ENCODE assay signal across 22 cellular contexts in the genomic region with DNA sequence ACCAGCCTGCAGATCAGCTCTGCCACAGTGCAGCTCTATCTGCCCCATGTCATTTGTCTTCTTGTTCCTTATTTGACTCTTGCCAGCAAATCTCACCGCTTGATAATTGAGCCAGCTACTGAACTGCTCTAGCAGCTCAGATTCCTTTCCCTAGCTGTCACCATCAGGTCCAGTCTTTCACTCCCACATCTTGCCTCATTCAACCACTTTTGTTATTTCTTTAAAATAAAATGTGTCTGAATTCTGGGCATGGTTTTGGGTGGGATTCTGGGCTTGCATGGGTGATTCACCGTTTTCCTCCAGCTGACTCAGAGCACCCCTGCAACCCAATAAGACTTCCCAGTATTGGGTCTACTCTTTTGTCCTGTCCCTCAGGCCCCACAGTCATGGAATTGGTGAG.
A peak's percentile ranks its signal among the peaks of the same experiment; 100 is the strongest.
DNase-seq lines count a peak whose midpoint lies in the region; TF ChIP-seq lines count a peak whose summit lies in the region.
"Had no signal": no experiment of that assay in that cellular context is flagged by ENCODE, and none has a peak within 500 bp of the region (broad histone marks: within the 10 kb centered on the region; RNA-seq: fewer than 3 reads in every experiment).

No MANE protein-coding gene starts in this region.

- no peak overlapping the region for H3K4me3 ChIP-seq in mammary epithelial cell (replicated peaks in 1 of 3; ENCODE audit: insufficient read depth in 1 of 3, low read depth in 2 of 3, low read length in 3 of 3)
- no peak overlapping the region for H3K4me3 ChIP-seq in breast epithelium
- no peak overlapping the region for H3K4me3 ChIP-seq in astrocyte of the spinal cord (ENCODE audit: low read depth, low read length)
- no peak overlapping the region for H3K4me3 ChIP-seq in trophoblast cell (ENCODE audit: low read depth, low read length)
- H3K4me3 ChIP-seq in HAP-1 = no peak overlapping the region
- H3K4me3 ChIP-seq: BLaER1, MG63, SJCRH30 had no signal

- H3K27me3 ChIP-seq in mammary epithelial cell (ENCODE audit: insufficient read depth, low read length) = no peaks in the 10 kb centered on the region
- H3K27me3 ChIP-seq in breast epithelium = no peaks in the 10 kb centered on the region
- no peaks in the 10 kb centered on the region for H3K27me3 ChIP-seq in trophoblast cell (ENCODE audit: insufficient read depth, low read length)
- no peaks in the 10 kb centered on the region for H3K27me3 ChIP-seq in HAP-1 (ENCODE audit: low read depth)
- H3K27me3 ChIP-seq: BLaER1, MG63 had no signal

- H4K20me1 ChIP-seq in mammary epithelial cell (ENCODE audit: insufficient read depth, low read length) = no peaks in the 10 kb centered on the region
- H4K20me1 ChIP-seq: BLaER1 had no signal

- intact Hi-C loops in mammary epithelial cell (cut with micrococcal nuclease) = no loop called here
- intact Hi-C loops in breast epithelium (cut with DNase I; ENCODE audit: low total_unique reads) = no loop called here

- H3K36me3 ChIP-seq in mammary epithelial cell (ENCODE audit: insufficient read depth, low read length) = no peaks in the 10 kb centered on the region
- H3K36me3 ChIP-seq in breast epithelium = no peaks in the 10 kb centered on the region
- H3K36me3 ChIP-seq in trophoblast cell (ENCODE audit: control insufficient read depth in 1 of 2, insufficient read depth in 2 of 2, low read length in 2 of 2) = no peaks in the 10 kb centered on the region
- H3K36me3 ChIP-seq in HAP-1 (replicated peaks) = no peaks in the 10 kb centered on the region
- H3K36me3 ChIP-seq: BLaER1, MG63, SJCRH30 had no signal

- WGBS in mammary epithelial cell (ENCODE audit: low coverage, missing lambda C conversion rate) = 94% methylated on average over 2 of the region's 2 CpGs
- WGBS in trophoblast cell (ENCODE audit: extremely low coverage, insufficient coverage, insufficient read length) = no CpG with 5 or more reads among the region's 2 CpGs

- no peaks in the 10 kb centered on the region for H3K79me1 ChIP-seq in trophoblast cell (ENCODE audit: low read length)

- CTCF ChIA-PET in mammary epithelial cell (lab: Charles Lee; ENCODE audit: low non-redundant PET) = no interaction called here

- DNase-seq in mammary epithelial cell (peak; percentile 13), breast epithelium (ENCODE audit: low spot score in 2 of 2) (no peak), SK-N-DZ (ENCODE audit: low spot score) (peak; percentile 35), astrocyte of the spinal cord (ENCODE audit: low read depth, low spot score) (peak; percentile 44), trophoblast cell (peak; percentile 0 to 43), SHP77 (lab: John Stamatoyannopoulos, UW) (no peak), HAP-1 (ENCODE audit: low spot score in 2 of 2) (no peak), DMS114 treated with DMSO at 0.1 percent for 48 hours (lab: John Stamatoyannopoulos, UW; ENCODE audit: unreplicated experiment) (no peak)
- DNase-seq: CD4-positive, CD25-positive, alpha-beta regulatory T cell; GF-D8; IMR-90; KG1; MG63; NCI-H1105 treated with DMSO at 0.1 percent for 48 hours; NCI-H146; NCI-H1930; NCI-H2107; NCI-H524; NCI-H748 treated with DMSO at 0.1 percent for 48 hours; SJCRH30 had no signal

- in situ Hi-C loops in mammary epithelial cell (cut with MboI; ENCODE audit: low sequenced_read_pairs in 2 of 2) (no loop called here), astrocyte of the spinal cord (cut with HindIII; ENCODE audit: low sequenced_read_pairs) (no loop called here), HAP-1 (cut with MboI; ENCODE audit: low sequenced_read_pairs) (no loop called here)

- H2AFZ ChIP-seq in mammary epithelial cell (ENCODE audit: low read depth, low read length) (no peak overlapping the region), trophoblast cell (ENCODE audit: insufficient read depth, low read length, poor library complexity) (no peak overlapping the region)

- no peak overlapping the region for H2BK5ac ChIP-seq in trophoblast cell (ENCODE audit: low read depth, low read length, poor library complexity)

- no peak overlapping the region for H4K12ac ChIP-seq in trophoblast cell (ENCODE audit: low read depth, low read length)

- TF ChIP-seq POLR2A in breast epithelium (IDR thresholded peaks at IDR 0.05) = no peak

- H3K79me2 ChIP-seq in mammary epithelial cell (ENCODE audit: insufficient read depth, low read length) (peaks cover 4% of the 10 kb centered on the region), trophoblast cell (ENCODE audit: control insufficient read depth, insufficient read depth, low read length, poor library complexity) (no peaks in the 10 kb centered on the region)

- TF ChIP-seq CTCF in mammary epithelial cell (conservative IDR thresholded peaks at IDR 0.05 in 1 of 2, IDR thresholded peaks at IDR 0.05 in 1 of 2; ENCODE audit: extremely low read depth in 1 of 2, insufficient read depth in 1 of 2, low read depth in 1 of 2, low read length in 2 of 2) (no peak), breast epithelium (IDR thresholded peaks at IDR 0.05) (no peak), astrocyte of the spinal cord (IDR thresholded peaks at IDR 0.05; ENCODE audit: low read depth, low read length) (no peak)

- no peak overlapping the region for H2BK12ac ChIP-seq in trophoblast cell (ENCODE audit: low read length)

- H3K4me2 ChIP-seq in mammary epithelial cell (ENCODE audit: insufficient read depth, low read depth, low read length) = no peak overlapping the region
- H3K4me2 ChIP-seq in trophoblast cell (ENCODE audit: low read length) = no peak overlapping the region
- H3K4me2 ChIP-seq: BLaER1 had no signal

- no peak overlapping the region for H2BK120ac ChIP-seq in trophoblast cell (ENCODE audit: insufficient read depth, low read length, poor library complexity)

- no peak overlapping the region for H3K4ac ChIP-seq in trophoblast cell (ENCODE audit: low read depth, low read length)

- dilution Hi-C loops in mammary epithelial cell (cut with HindIII; ENCODE audit: low sequenced_read_pairs) = no loop called here

- no peaks in the 10 kb centered on the region for H3K4me1 ChIP-seq in mammary epithelial cell (ENCODE audit: insufficient read depth, low read length)
- H3K4me1 ChIP-seq in breast epithelium = no peaks in the 10 kb centered on the region
- peaks cover 0 to 2% of the 10 kb centered on the region in 2 experiments for H3K4me1 ChIP-seq in trophoblast cell (ENCODE audit: control insufficient read depth in 1 of 2, insufficient read depth in 2 of 2, low read length in 2 of 2)
- no peaks in the 10 kb centered on the region for H3K4me1 ChIP-seq in HAP-1
- H3K4me1 ChIP-seq: BLaER1, SJCRH30 had no signal

- H2AK5ac ChIP-seq in trophoblast cell (ENCODE audit: low read length) = no peak overlapping the region

- H3K27ac ChIP-seq in mammary epithelial cell (ENCODE audit: insufficient read depth, low read depth, low read length) = no peak overlapping the region
- H3K27ac ChIP-seq in breast epithelium = no peak overlapping the region
- no peak overlapping the region for H3K27ac ChIP-seq in trophoblast cell (ENCODE audit: low read depth, low read length)
- H3K27ac ChIP-seq: 22Rv1, BLaER1, SJCRH30 had no signal

- no peak overlapping the region for H3K18ac ChIP-seq in trophoblast cell (ENCODE audit: low read length)

- no peak overlapping the region for H3K23ac ChIP-seq in trophoblast cell (ENCODE audit: low read length)

- no peak overlapping the region for H4K91ac ChIP-seq in trophoblast cell (ENCODE audit: low read depth, low read length)

- H3K14ac ChIP-seq in trophoblast cell (ENCODE audit: low read length) = no peak overlapping the region

- H3K9ac ChIP-seq in mammary epithelial cell (ENCODE audit: insufficient read depth, low read length) (no peak overlapping the region), trophoblast cell (ENCODE audit: low read length) (no peak overlapping the region)
- H3K9ac ChIP-seq: BLaER1 had no signal

- no TSS peak for BruUV-seq in mammary epithelial cell (replicated peaks; lab: Mats Ljungman, UMichigan)

- no peaks in the 10 kb centered on the region for H3K9me3 ChIP-seq in mammary epithelial cell (replicated peaks; ENCODE audit: insufficient read depth, low read length)
- H3K9me3 ChIP-seq in breast epithelium = no peaks in the 10 kb centered on the region
- peaks cover 1% of the 10 kb centered on the region for H3K9me3 ChIP-seq in trophoblast cell (ENCODE audit: insufficient read depth, low read depth, low read length)
- 0 out of 2 replicates have a peak, but pooled peaks cover 3% of the 10 kb centered on the region for H3K9me3 ChIP-seq in HAP-1
- H3K9me3 ChIP-seq: BLaER1, MG63, SJCRH30 had no signal

- H4K8ac ChIP-seq in trophoblast cell (ENCODE audit: low read depth, low read length) = no peak overlapping the region

Comparison
In these comparisons a context has a peak if more than half of its experiments do, and no peak if none do; other contexts are left out.
1. DNase-seq: peak in mammary epithelial cell (single experiment), SK-N-DZ (single experiment), astrocyte of the spinal cord (single experiment) and trophoblast cell (2 of 2); none in breast epithelium (0 of 2), SHP77 (0 of 2), HAP-1 (0 of 2) and DMS114 treated with DMSO at 0.1 percent for 48 hours (single experiment).